ENCODE assay signal across 1 cellular context in genomic region chr13:31001647-31002046, GRCh38.
TF ChIP-seq lines count a peak whose summit lies in the region.

No MANE protein-coding gene starts in this region.

TF ChIP-seq in HCT116, 20 proteins besides CTCF, POLR2A, EP300 and RAD21 (continued from another document):
- TF ChIP-seq ZBTB33 (IDR thresholded peaks at IDR 0.05; ENCODE audit: extremely low read depth, insufficient replicate concordance, low read length): no peak
- no peak for TF ChIP-seq POLR2AphosphoS5 (IDR thresholded peaks at IDR 0.05; ENCODE audit: low read depth, low read length)
- no peak for TF ChIP-seq YY1 (IDR thresholded peaks at IDR 0.05; ENCODE audit: extremely low read depth, insufficient replicate concordance, low read depth, low read length)
- no peak for TF ChIP-seq CBX3 (IDR thresholded peaks at IDR 0.05; ENCODE audit: low read depth)
- TF ChIP-seq, protein P1, sequence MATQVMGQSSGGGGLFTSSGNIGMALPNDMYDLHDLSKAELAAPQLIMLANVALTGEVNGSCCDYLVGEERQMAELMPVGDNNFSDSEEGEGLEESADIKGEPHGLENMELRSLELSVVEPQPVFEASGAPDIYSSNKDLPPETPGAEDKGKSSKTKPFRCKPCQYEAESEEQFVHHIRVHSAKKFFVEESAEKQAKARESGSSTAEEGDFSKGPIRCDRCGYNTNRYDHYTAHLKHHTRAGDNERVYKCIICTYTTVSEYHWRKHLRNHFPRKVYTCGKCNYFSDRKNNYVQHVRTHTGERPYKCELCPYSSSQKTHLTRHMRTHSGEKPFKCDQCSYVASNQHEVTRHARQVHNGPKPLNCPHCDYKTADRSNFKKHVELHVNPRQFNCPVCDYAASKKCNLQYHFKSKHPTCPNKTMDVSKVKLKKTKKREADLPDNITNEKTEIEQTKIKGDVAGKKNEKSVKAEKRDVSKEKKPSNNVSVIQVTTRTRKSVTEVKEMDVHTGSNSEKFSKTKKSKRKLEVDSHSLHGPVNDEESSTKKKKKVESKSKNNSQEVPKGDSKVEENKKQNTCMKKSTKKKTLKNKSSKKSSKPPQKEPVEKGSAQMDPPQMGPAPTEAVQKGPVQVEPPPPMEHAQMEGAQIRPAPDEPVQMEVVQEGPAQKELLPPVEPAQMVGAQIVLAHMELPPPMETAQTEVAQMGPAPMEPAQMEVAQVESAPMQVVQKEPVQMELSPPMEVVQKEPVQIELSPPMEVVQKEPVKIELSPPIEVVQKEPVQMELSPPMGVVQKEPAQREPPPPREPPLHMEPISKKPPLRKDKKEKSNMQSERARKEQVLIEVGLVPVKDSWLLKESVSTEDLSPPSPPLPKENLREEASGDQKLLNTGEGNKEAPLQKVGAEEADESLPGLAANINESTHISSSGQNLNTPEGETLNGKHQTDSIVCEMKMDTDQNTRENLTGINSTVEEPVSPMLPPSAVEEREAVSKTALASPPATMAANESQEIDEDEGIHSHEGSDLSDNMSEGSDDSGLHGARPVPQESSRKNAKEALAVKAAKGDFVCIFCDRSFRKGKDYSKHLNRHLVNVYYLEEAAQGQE (IDR thresholded peaks at IDR 0.05; ENCODE audit: low read depth): no peak
- TF ChIP-seq ZFX (IDR thresholded peaks at IDR 0.05): no peak
